In genomic region chr3:129183569-129184395, GRCh38 we compare ENCODE assay signal across 7 cellular contexts. TPM values are rescaled to one million over a fixed set of nuclear protein-coding genes. Genes with fewer than 3 reads are reported as not detected.
DNase-seq lines count a peak whose midpoint lies in the region; ATAC-seq and TF ChIP-seq lines count a peak whose summit lies in the region.

TSS of gene CNBP (minus strand) at chr3:129183896. CDS start at chr3:129171757, 12,139 bp downstream.

- H3K4me2 ChIP-seq in hepatocyte: peak within 1 kb of the TSS; percentile 84

- WGBS in hepatocyte (ENCODE audit: low lambda C conversion rate, missing lambda C conversion rate): 1% methylated on average over 59 of the region's 83 CpGs

- H3K4me3 ChIP-seq in hepatocyte: peak within 1 kb of the TSS; percentile 95

- peaks cover 71% of the 10 kb centered on the region for H3K79me2 ChIP-seq in hepatocyte

- H2AFZ ChIP-seq in hepatocyte: peak within 1 kb of the TSS; percentile 72

- H3K27ac ChIP-seq in hepatocyte: peak within 1 kb of the TSS; percentile 99

- DNase-seq in NCI-H2081 treated with DMSO at 0.1 percent for 48 hours (lab: John Stamatoyannopoulos, UW): peak; percentile 88
- DNase-seq in T1000 (lab: John Stamatoyannopoulos, UW): peak; percentile 80
- DNase-seq in astrocyte of the hippocampus (ENCODE audit: low read depth, low spot score): peak; percentile 98
- DNase-seq in hepatocyte (ENCODE audit: low spot score): peak; percentile 99
- DNase-seq in retina: peak; percentile 99

- H3K4me1 ChIP-seq in hepatocyte (ENCODE audit: insufficient read depth): peaks cover 27% of the 10 kb centered on the region

- H3K36me3 ChIP-seq in hepatocyte (replicated peaks; ENCODE audit: insufficient read depth, low read depth): no peaks in the 10 kb centered on the region

- ATAC-seq in GM18517 (IDR thresholded peaks at IDR 0.05; ENCODE audit: unreplicated experiment): peak; percentile 86
- ATAC-seq in HG03039 (IDR thresholded peaks at IDR 0.05; ENCODE audit: unreplicated experiment): peak; percentile 92

- no peaks in the 10 kb centered on the region for H3K9me3 ChIP-seq in hepatocyte (ENCODE audit: low read depth)

- peaks cover 42% of the 10 kb centered on the region for H4K20me1 ChIP-seq in hepatocyte (ENCODE audit: insufficient read depth, poor library complexity, severe bottlenecking)

- TF ChIP-seq CTCF in hepatocyte (IDR thresholded peaks at IDR 0.05; ENCODE audit: poor library complexity): no peak

- no peaks in the 10 kb centered on the region for H3K27me3 ChIP-seq in hepatocyte

- H3K9me2 ChIP-seq in hepatocyte (replicated peaks; ENCODE audit: insufficient read depth): no peaks in the 10 kb centered on the region

RNA-seq across cellular contexts. Expression of gene CNBP, which starts in this region (rescaled TPM):
- total RNA-seq in hepatocyte: 289 and 295 TPM in 2 replicates
- polyA plus RNA-seq in hepatocyte: 308 and 316 TPM in 2 replicates

Comparison
In these comparisons a context has a peak if more than half of its experiments do, and no peak if none do; other contexts are left out.
1. Peak in every context shown above with its lines: DNase-seq, ATAC-seq, H3K4me3 ChIP-seq and H3K27ac ChIP-seq.